In the genomic region with DNA sequence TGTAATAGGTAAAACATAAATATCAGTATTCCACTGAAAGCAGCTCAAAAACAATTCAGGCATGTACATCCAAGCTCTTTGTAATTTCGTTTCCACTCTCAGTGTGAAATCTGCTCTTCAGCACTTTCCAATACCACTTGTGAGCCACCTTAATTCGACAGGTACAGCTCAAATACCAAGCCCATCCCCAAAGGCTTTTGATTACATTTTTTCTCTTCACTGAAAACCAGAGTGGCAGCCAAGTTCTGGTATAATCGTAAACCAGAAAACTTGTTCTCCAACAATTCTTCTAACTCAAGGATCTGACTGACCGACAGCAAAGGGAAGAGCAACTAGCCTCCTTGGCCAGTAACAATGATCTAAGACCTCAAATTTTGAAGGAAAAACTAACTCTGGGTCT, we compare ENCODE assay signal across 21 cellular contexts.
"Had no signal": no experiment of that assay in that cellular context is flagged by ENCODE, and none has a peak within 500 bp of the region (broad histone marks: within the 10 kb centered on the region; RNA-seq: fewer than 3 reads in every experiment).

No MANE protein-coding gene starts in this region.

- H3K4me1 Mint-ChIP-seq: activated CD8-positive, alpha-beta memory T cell treated with anti-CD3 and anti-CD28 coated beads, Interleukin-2, amount 10 ng/mL, durations not matched to agents 7 days and 5 days had no signal

- H3K27ac ChIP-seq: adrenal gland, neutrophil, SK-N-MC, skin epidermis had no signal

- H3K27me3 Mint-ChIP-seq: activated CD8-positive, alpha-beta memory T cell treated with anti-CD3 and anti-CD28 coated beads, Interleukin-2, amount 10 ng/mL, durations not matched to agents 7 days and 5 days; activated naive CD4-positive, alpha-beta T cell treated with anti-CD3 and anti-CD28 coated beads, Interleukin-2, amount 50 U/mL, for 24 hours; central memory CD8-positive, alpha-beta T cell had no signal

- H3K9me3 Mint-ChIP-seq: activated naive CD4-positive, alpha-beta T cell treated with anti-CD3 and anti-CD28 coated beads, Interleukin-2, amount 50 U/mL, for 24 hours; central memory CD8-positive, alpha-beta T cell had no signal

- H3K4me3 ChIP-seq: adrenal gland, SK-N-MC, skin epidermis had no signal

- H3K9me3 ChIP-seq: adrenal gland, neutrophil had no signal

- H3K27me3 ChIP-seq: adrenal gland, neutrophil had no signal

- H3K4me3 Mint-ChIP-seq: activated CD8-positive, alpha-beta memory T cell treated with anti-CD3 and anti-CD28 coated beads, Interleukin-2, amount 10 ng/mL, durations not matched to agents 7 days and 5 days; activated naive CD4-positive, alpha-beta T cell treated with anti-CD3 and anti-CD28 coated beads, Interleukin-2, amount 50 U/mL, for 24 hours; central memory CD8-positive, alpha-beta T cell had no signal

- DNase-seq: activated CD4-positive, alpha-beta T cell treated with anti-CD3 and anti-CD28 coated beads for 1 hour; activated CD4-positive, alpha-beta T cell treated with anti-CD3 and anti-CD28 coated beads, Interleukin-2, amount 50 U/mL, for 48 hours; activated CD8-positive, alpha-beta memory T cell treated with anti-CD3 and anti-CD28 coated beads, Interleukin-2, amount 10 ng/mL, durations not matched to agents 7 days and 5 days; activated effector memory CD4-positive, alpha-beta T cell treated with anti-CD3 and anti-CD28 coated beads, Interleukin-2, amount 50 U/mL, for 16 hours; activated T-cell treated with anti-CD3 and anti-CD28 coated beads, Interleukin-2, amount 50 U/mL, for 1 hour; adrenal gland; cortex of kidney; effector CD4-positive, alpha-beta T cell; foreskin melanocyte; head of caudate nucleus; right cardiac atrium; stimulated activated CD4-positive, alpha-beta T cell treated with anti-CD3 and anti-CD28 coated beads, Interleukin-15, amount 100 ng/mL, for 24 hours; stimulated activated CD4-positive, alpha-beta T cell treated with anti-CD3 and anti-CD28 coated beads, Interleukin-4, amount 100 ng/mL, for 1 hour; stimulated activated naive CD4-positive, alpha-beta T cell treated with Interleukin-2 at 50 U/mL for 16 hours; substantia nigra; trophoblast cell had no signal

- H3K27ac Mint-ChIP-seq: activated CD8-positive, alpha-beta memory T cell treated with anti-CD3 and anti-CD28 coated beads, Interleukin-2, amount 10 ng/mL, durations not matched to agents 7 days and 5 days; activated naive CD4-positive, alpha-beta T cell treated with anti-CD3 and anti-CD28 coated beads, Interleukin-2, amount 50 U/mL, for 24 hours had no signal

- ATAC-seq: activated CD8-positive, alpha-beta memory T cell treated with anti-CD3 and anti-CD28 coated beads, Interleukin-2, amount 10 ng/mL, durations not matched to agents 7 days and 5 days; right cardiac atrium had no signal
